Comparison of ENCODE assay signal across 21 cellular contexts in genomic region chr20:34952676-34953075, GRCh38. TPM values are rescaled to one million over a fixed set of nuclear protein-coding genes. Genes with fewer than 3 reads are reported as not detected.
DNase-seq lines count a peak whose midpoint lies in the region; ATAC-seq and TF ChIP-seq lines count a peak whose summit lies in the region.
"Had no signal": no experiment of that assay in that cellular context is flagged by ENCODE, and none has a peak within 500 bp of the region (broad histone marks: within the 10 kb centered on the region; RNA-seq: fewer than 3 reads in every experiment).

No MANE protein-coding gene starts in this region.

- TF ChIP-seq CTCF in RWPE1 (conservative IDR thresholded peaks at IDR 0.05; ENCODE audit: low read depth): no peak
- TF ChIP-seq CTCF in gastroesophageal sphincter (IDR thresholded peaks at IDR 0.05): no peak

- H3K4me1 ChIP-seq in skeletal muscle tissue (ENCODE audit: control insufficient read depth in 3 of 3, insufficient read depth in 3 of 3, low read length in 3 of 3) (peaks cover 34 to 37% (median 36%) of the 10 kb centered on the region in 3 donors), gastroesophageal sphincter (peaks cover 0 to 19% (median 5%) of the 10 kb centered on the region in 3 donors)
- H3K4me1 ChIP-seq: prostate gland had no signal

- intact Hi-C loops in posterior cingulate gyrus (cut with DNase I): no loop called here

- H3K27ac ChIP-seq in RWPE1 (peak overlapping the region; percentile 46), skeletal muscle tissue (ENCODE audit: low read depth, low read length) (peak overlapping the region; percentile 63), gastroesophageal sphincter (no peak overlapping the region)
- H3K27ac ChIP-seq: ascending aorta, prostate gland had no signal

- no peaks in the 10 kb centered on the region for H3K9me3 ChIP-seq in skeletal muscle tissue (ENCODE audit: control insufficient read depth in 3 of 3, low read length in 3 of 3)
- no peaks in the 10 kb centered on the region for H3K9me3 ChIP-seq in gastroesophageal sphincter
- H3K9me3 ChIP-seq: ascending aorta, prostate gland had no signal

- H3K27me3 ChIP-seq in skeletal muscle tissue (ENCODE audit: control insufficient read depth in 3 of 3, insufficient read depth in 3 of 3, low read length in 3 of 3): no peaks in the 10 kb centered on the region
- H3K27me3 ChIP-seq in gastroesophageal sphincter: no peaks in the 10 kb centered on the region
- H3K27me3 ChIP-seq: ascending aorta had no signal

- no peak for ATAC-seq in gastroesophageal sphincter

- H3K36me3 ChIP-seq in skeletal muscle tissue (ENCODE audit: control insufficient read depth in 3 of 3, insufficient read depth in 3 of 3, low read length in 3 of 3) (peaks cover 0 to 6% (median 0%) of the 10 kb centered on the region in 3 donors), gastroesophageal sphincter (peaks cover 0 to 20% of the 10 kb centered on the region in 2 donors)
- H3K36me3 ChIP-seq: prostate gland had no signal

- H3K4me3 ChIP-seq in skeletal muscle tissue (ENCODE audit: low read length in 3 of 3): no peak overlapping the region
- no peak overlapping the region for H3K4me3 ChIP-seq in gastroesophageal sphincter
- H3K4me3 ChIP-seq: ascending aorta, prostate gland had no signal

- H3K9ac ChIP-seq in skeletal muscle tissue (ENCODE audit: low read depth in 1 of 3, low read length in 3 of 3): no peak overlapping the region

- DNase-seq in activated effector memory CD4-positive, alpha-beta T cell treated with anti-CD3 and anti-CD28 coated beads, Interleukin-2, amount 50 U/mL, for 16 hours: peak; percentile 14
- no peak for DNase-seq in activated effector memory CD4-positive, alpha-beta T cell treated with Interleukin-2 at 50 U/mL for 16 hours
- DNase-seq in RWPE1 (ENCODE audit: low spot score) (peak; percentile 57), iris pigment epithelial cell (ENCODE audit: low read depth) (peak; percentile 51), SHP77 (lab: John Stamatoyannopoulos, UW) (no peak), posterior cingulate gyrus (no peak)
- DNase-seq: activated CD4-positive, alpha-beta T cell treated with anti-CD3 and anti-CD28 coated beads, Interleukin-2, amount 50 U/mL, for 1 hour; activated naive CD4-positive, alpha-beta T cell; C1 segment of cervical spinal cord; cortex of kidney; mammary epithelial cell; naive B cell; NCI-H1105; NCI-H2081 treated with DMSO at 0.1 percent for 48 hours; stimulated activated CD4-positive, alpha-beta T cell treated with anti-CD3 and anti-CD28 coated beads, Interleukin-12 subunit alpha, Interleukin-12 subunit beta, amount 100 ng/mL, for 4 hours had no signal

- 60 to 88% methylated on average over 1 of the region's 5 CpGs for WGBS in gastroesophageal sphincter (ENCODE audit: low coverage in 1 of 2), 2 donors

- TF ChIP-seq EP300 in gastroesophageal sphincter (IDR thresholded peaks at IDR 0.05): no peak

- CTCF ChIA-PET in RWPE1 (lab: Yijun Ruan, JAX): interaction anchor here (1.0 to 4.0 kb wide), 2 partner anchors 78 to 91 kb away, joined by 3 to 32 read pairs; partner anchors contain the start of genes ACSS2 and GGT7

- no peak for TF ChIP-seq POLR2A in gastroesophageal sphincter (IDR thresholded peaks at IDR 0.05)

- POLR2A ChIA-PET in RWPE1 (lab: Yijun Ruan, JAX; ENCODE audit: low non-redundant PET): no interaction called here

RNA-seq across cellular contexts. Expression of gene GSS, which starts 2.9 kb away (rescaled TPM):
- 18.3 TPM for total RNA-seq in skeletal muscle tissue
- 10 to 100 TPM; 28.0 to 47.6 (median 35.6) TPM for total RNA-seq in gastroesophageal sphincter

RNA-seq across cellular contexts. Expression of gene MYH7B, which starts 3.0 kb away (rescaled TPM):
- total RNA-seq in skeletal muscle tissue (19.3 TPM), gastroesophageal sphincter (under 1 TPM; 0.07 to 0.78 (median 0.16) TPM)
- total RNA-seq: endothelial cell of umbilical vein, HT1080 had no signal

Comparison
In these comparisons a context has a peak if more than half of its experiments do, and no peak if none do; other contexts are left out.
1. DNase-seq: peak in activated effector memory CD4-positive, alpha-beta T cell treated with anti-CD3 and anti-CD28 coated beads, Interleukin-2, amount 50 U/mL, for 16 hours (single experiment), RWPE1 (single experiment) and iris pigment epithelial cell (single experiment); none in activated effector memory CD4-positive, alpha-beta T cell treated with Interleukin-2 at 50 U/mL for 16 hours (single experiment), SHP77 (0 of 2) and posterior cingulate gyrus (0 of 10).
2. H3K27ac ChIP-seq: peak in RWPE1 (single experiment) and skeletal muscle tissue (single experiment); none in gastroesophageal sphincter (0 of 4).
3. RNA of gene MYH7B, which starts 3.0 kb away (total RNA-seq): 19.3 TPM in skeletal muscle tissue (single experiment); 0.07 to 0.78 TPM in gastroesophageal sphincter; every median in the first group is over 10 times any median in the second.